ENCODE assay signal across 1 cellular context in genomic region chr17:28957992-28958355, GRCh38.
TF ChIP-seq lines count a peak whose summit lies in the region.

No MANE protein-coding gene starts in this region.

TF ChIP-seq in WTC11, 78 proteins besides CTCF, POLR2A, EP300 and RAD21 (continued from another document):
- no peak for TF ChIP-seq USF2 (CRISPR knock-in tag; IDR thresholded peaks at IDR 0.05)
- TF ChIP-seq ESRRA (CRISPR knock-in tag; IDR thresholded peaks at IDR 0.05; ENCODE audit: borderline replicate concordance): no peak
- no peak for TF ChIP-seq USF1 (CRISPR knock-in tag; IDR thresholded peaks at IDR 0.05)
- no peak for TF ChIP-seq TEAD4 (CRISPR knock-in tag; IDR thresholded peaks at IDR 0.05)
- TF ChIP-seq ERG (CRISPR knock-in tag; IDR thresholded peaks at IDR 0.05): no peak
TF ChIP-seq in WTC11: peak in this region for 0.
